Comparison of ENCODE assay signal across 21 cellular contexts in genomic region chr2:240131296-240131695, GRCh38. TPM values are rescaled to one million over a fixed set of nuclear protein-coding genes. Genes with fewer than 3 reads are reported as not detected.
"Had no signal": no experiment of that assay in that cellular context is flagged by ENCODE, and none has a peak within 500 bp of the region (broad histone marks: within the 10 kb centered on the region; RNA-seq: fewer than 3 reads in every experiment).

No MANE protein-coding gene starts in this region.

- H3K27me3 ChIP-seq: brain microvascular endothelial cell, thyroid gland had no signal

- H3K27ac Mint-ChIP-seq: activated B cell treated with CpG ODN at 0.5 μM for 24 hours; activated naive CD4-positive, alpha-beta T cell treated with anti-CD3 and anti-CD28 coated beads, Interleukin-2, amount 50 U/mL, for 24 hours; nephron; stimulated activated naive CD8-positive, alpha-beta T cell treated with anti-CD3 and anti-CD28 coated beads, Interleukin-15, Interleukin-2, amounts not matched to agents 100 ng/mL and 50 ng/mL, for 24 hours had no signal

- H3K4me3 Mint-ChIP-seq: activated B cell treated with CpG ODN at 0.5 μM for 24 hours; activated naive CD4-positive, alpha-beta T cell treated with anti-CD3 and anti-CD28 coated beads, Interleukin-2, amount 50 U/mL, for 24 hours; stimulated activated naive CD8-positive, alpha-beta T cell treated with anti-CD3 and anti-CD28 coated beads, Interleukin-15, Interleukin-2, amounts not matched to agents 100 ng/mL and 50 ng/mL, for 24 hours had no signal

- H3K9me3 Mint-ChIP-seq: activated B cell treated with CpG ODN at 0.5 μM for 24 hours; activated naive CD4-positive, alpha-beta T cell treated with anti-CD3 and anti-CD28 coated beads, Interleukin-2, amount 50 U/mL, for 24 hours; nephron; stimulated activated naive CD8-positive, alpha-beta T cell treated with anti-CD3 and anti-CD28 coated beads, Interleukin-15, Interleukin-2, amounts not matched to agents 100 ng/mL and 50 ng/mL, for 24 hours had no signal

- H3K9me3 ChIP-seq: thyroid gland had no signal

- H3K4me3 ChIP-seq: thyroid gland had no signal

- DNase-seq: activated B cell treated with CpG ODN at 0.5 μM for 24 hours; activated CD4-positive, alpha-beta T cell treated with anti-CD3 and anti-CD28 coated beads, Interleukin-2, amount 50 U/mL, for 4 hours; activated CD8-positive, alpha-beta memory T cell treated with anti-CD3 and anti-CD28 coated beads, Interleukin-2, amount 50 U/mL, for 4 hours; amygdala; brain microvascular endothelial cell; cerebellar nuclear complex; hypothalamus; mammary epithelial cell; stimulated activated CD4-positive, alpha-beta T cell treated with anti-CD3 and anti-CD28 coated beads, Interleukin-4, amount 100 ng/mL, for 1 hour; T-helper 2 cell; thyroid gland had no signal

- FAIRE-seq: TTC549 had no signal

- H3K27ac ChIP-seq: brain microvascular endothelial cell, thyroid gland had no signal

- ATAC-seq: esophagus mucosa had no signal

- H3K27me3 Mint-ChIP-seq: activated B cell treated with CpG ODN at 0.5 μM for 24 hours; activated naive CD4-positive, alpha-beta T cell treated with anti-CD3 and anti-CD28 coated beads, Interleukin-2, amount 50 U/mL, for 24 hours; stimulated activated naive CD8-positive, alpha-beta T cell treated with anti-CD3 and anti-CD28 coated beads, Interleukin-15, Interleukin-2, amounts not matched to agents 100 ng/mL and 50 ng/mL, for 24 hours had no signal

RNA-seq across cellular contexts. Expression of gene OTOS, which starts 9.2 kb away (rescaled TPM):
- total RNA-seq: activated B cell treated with CpG ODN at 0.5 μM for 24 hours, dermis microvascular lymphatic vessel endothelial cell, esophagus mucosa, glomerular endothelial cell, mammary epithelial cell, mucosa of gallbladder, omental fat pad, pulmonary artery endothelial cell had no signal
- polyA plus RNA-seq: mammary epithelial cell had no signal
